ENCODE assay signal across 9 cellular contexts in the genomic region with DNA sequence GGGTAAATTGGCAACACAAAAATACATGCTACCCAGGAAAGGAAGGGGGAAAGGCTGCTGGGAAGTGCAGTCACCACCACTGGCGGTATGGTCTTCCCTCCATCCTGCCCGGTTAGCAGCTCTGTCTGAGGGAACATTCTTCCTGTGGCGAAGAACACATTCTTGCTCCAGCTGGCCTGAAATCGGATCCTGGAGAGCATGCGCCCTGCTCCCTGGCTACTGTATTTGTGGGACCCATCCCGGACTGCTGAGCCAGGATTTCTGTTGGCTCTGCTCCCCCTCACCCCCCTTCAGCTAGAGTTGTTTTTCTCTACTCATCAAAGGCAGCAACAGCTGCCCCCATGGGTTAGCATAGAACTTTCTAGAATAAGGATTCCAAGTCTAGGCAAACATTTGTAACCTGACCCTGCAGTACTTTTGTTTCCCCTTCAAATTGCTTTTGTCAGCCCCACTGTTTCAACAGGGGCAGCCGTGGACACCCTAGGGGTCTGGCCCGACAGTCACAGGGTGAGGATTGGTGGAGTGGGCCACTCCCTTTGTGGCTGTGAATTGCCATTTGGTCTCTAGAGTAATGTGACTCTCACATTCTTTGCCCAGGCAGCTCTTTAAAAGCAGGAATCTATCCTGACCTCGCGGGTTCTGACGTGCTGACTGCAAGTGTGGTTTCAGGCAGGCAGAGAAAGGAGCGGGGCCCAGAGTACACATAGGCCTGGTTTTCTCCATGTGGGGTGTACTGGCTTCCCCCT.
A peak's percentile ranks its signal among the peaks of the same experiment; 100 is the strongest.
DNase-seq lines count a peak whose midpoint lies in the region; ATAC-seq, FAIRE-seq and TF ChIP-seq lines count a peak whose summit lies in the region.
"Had no signal": no experiment of that assay in that cellular context is flagged by ENCODE, and none has a peak within 500 bp of the region (broad histone marks: within the 10 kb centered on the region; RNA-seq: fewer than 3 reads in every experiment).

No MANE protein-coding gene starts in this region.

- H3K27me3 ChIP-seq in right atrium auricular region (no peaks in the 10 kb centered on the region), psoas muscle (ENCODE audit: insufficient read depth in 3 of 3, low read length in 2 of 3) (no peaks in the 10 kb centered on the region)

- H3K4me3 ChIP-seq in right atrium auricular region (no peak overlapping the region), psoas muscle (peak overlapping the region; percentile 59)

- H3K9me3 ChIP-seq in right atrium auricular region, result no peaks in the 10 kb centered on the region
- no peaks in the 10 kb centered on the region for H3K9me3 ChIP-seq in psoas muscle

- ATAC-seq in Right ventricle myocardium inferior (peak; percentile 86), psoas muscle (peak; percentile 83 to 92 (median 86)), HG02981 (IDR thresholded peaks at IDR 0.05; ENCODE audit: unreplicated experiment) (no peak)

- peaks cover 0 to 52% of the 10 kb centered on the region in 2 donors for H3K4me1 ChIP-seq in right atrium auricular region
- H3K4me1 ChIP-seq in psoas muscle, result peaks cover 55% of the 10 kb centered on the region

- FAIRE-seq in D721Med (lab: Jason Lieb, UNC), result no peak
- FAIRE-seq: endometrium had no signal

- TF ChIP-seq CTCF in right atrium auricular region (IDR thresholded peaks at IDR 0.05) (no peak), psoas muscle (IDR thresholded peaks at IDR 0.05) (no peak), D721Med (IDR thresholded peaks at IDR 0.05; ENCODE audit: insufficient read depth, missing control alignments) (no peak)

- H3K36me3 ChIP-seq in right atrium auricular region (no peaks in the 10 kb centered on the region), psoas muscle (ENCODE audit: insufficient read depth in 1 of 2, low read depth in 1 of 2) (no peaks in the 10 kb centered on the region)

- intact Hi-C loops in Right ventricle myocardium inferior (cut with DNase I), result no loop called here
- intact Hi-C loops in cardiac septum (cut with DNase I), result no loop called here
- intact Hi-C loops in psoas muscle (cut with DNase I), result loop anchor here (2.0 to 10.0 kb wide), 5 partner anchors 84 to 476 kb away; no protein-coding TSS in a partner anchor

- WGBS in psoas muscle, 3 donors, result 13 to 14% (median 13%) methylated on average over 12 of the region's 12 CpGs

- peak; percentile 82 for DNase-seq in Right ventricle myocardium inferior (ENCODE audit: missing footprints)
- no peak for DNase-seq in cardiac septum (ENCODE audit: low spot score)
- DNase-seq in NCI-H2081 (lab: John Stamatoyannopoulos, UW), result peak; percentile 32 to 71
- DNase-seq in amygdala (lab: John Stamatoyannopoulos, UW), result peak in 35 of 56 donors; percentile 15 to 83 (median 50)
- peak; percentile 88 for DNase-seq in right atrium auricular region (ENCODE audit: low spot score)
- peak; percentile 86 to 93 for DNase-seq in psoas muscle
- no peak for DNase-seq in D721Med (ENCODE audit: insufficient read length, low spot score)

- H3K27ac ChIP-seq in right atrium auricular region, result peak overlapping the region; percentile 74 to 87
- H3K27ac ChIP-seq in psoas muscle, result peak overlapping the region; percentile 94

Comparison
In these comparisons a context has a peak if more than half of its experiments do, and no peak if none do; other contexts are left out.
1. DNase-seq: peak in Right ventricle myocardium inferior (single experiment), NCI-H2081 (2 of 2), amygdala (35 of 56), right atrium auricular region (single experiment) and psoas muscle (2 of 2); none in cardiac septum (single experiment) and D721Med (single experiment).
2. intact Hi-C loops: an anchor here in psoas muscle (2.0 to 10.0 kb wide); none called in Right ventricle myocardium inferior and cardiac septum.